12 cellular contexts compared by ENCODE assay signal in genomic region chr19:18150776-18151624, GRCh38. TPM values are rescaled to one million over a fixed set of nuclear protein-coding genes. Genes with fewer than 3 reads are reported as not detected.
A peak's percentile ranks its signal among the peaks of the same experiment; 100 is the strongest.
DNase-seq lines count a peak whose midpoint lies in the region; ATAC-seq and TF ChIP-seq lines count a peak whose summit lies in the region.
"Had no signal": no experiment of that assay in that cellular context is flagged by ENCODE, and none has a peak within 500 bp of the region (broad histone marks: within the 10 kb centered on the region; RNA-seq: fewer than 3 reads in every experiment).

No MANE protein-coding gene starts in this region.

- peaks cover 18% of the 10 kb centered on the region for H3K36me3 ChIP-seq in DOHH2 (ENCODE audit: control insufficient read depth, low read length)
- H3K36me3 ChIP-seq in OCI-LY3 (replicated peaks; ENCODE audit: low read depth, low read length): peaks cover 30% of the 10 kb centered on the region

- H3K4me3 Mint-ChIP-seq in nephron: peak overlapping the region; percentile 83 to 87 (median 86)

- H3K9ac ChIP-seq in OCI-LY3 (ENCODE audit: low read length): peak overlapping the region; percentile 55; the same call in 1 of the 2 replicates
- H3K9ac ChIP-seq: parathyroid adenoma had no signal

- peak overlapping the region in 2 of 3 experiments; percentile 96 to 98 for H3K27ac Mint-ChIP-seq in nephron

- peak overlapping the region; percentile 96 for H3K4me2 ChIP-seq in DOHH2 (ENCODE audit: low read length)
- H3K4me2 ChIP-seq in OCI-LY3 (ENCODE audit: low read length): peak overlapping the region; percentile 74

- H3K4me1 Mint-ChIP-seq in nephron: peaks cover 15% of the 10 kb centered on the region

- H3K36me3 Mint-ChIP-seq in nephron (ENCODE audit: low read depth): peaks cover 13% of the 10 kb centered on the region

- H3K27me3 Mint-ChIP-seq in nephron (ENCODE audit: low read depth): no peaks in the 10 kb centered on the region
- H3K27me3 Mint-ChIP-seq: IgD-negative memory B cell had no signal

- no peaks in the 10 kb centered on the region for H3K9me3 Mint-ChIP-seq in nephron
- H3K9me3 Mint-ChIP-seq: IgD-negative memory B cell had no signal

- H3F3A ChIP-seq in DOHH2 (ENCODE audit: control insufficient read depth, insufficient read depth): no peaks in the 10 kb centered on the region

- no peaks in the 10 kb centered on the region for H3K27me3 ChIP-seq in DOHH2 (ENCODE audit: control insufficient read depth, low read length)
- no peaks in the 10 kb centered on the region for H3K27me3 ChIP-seq in OCI-LY3 (ENCODE audit: low read depth, low read length)

- no peaks in the 10 kb centered on the region for H3K9me2 ChIP-seq in DOHH2 (replicated peaks; ENCODE audit: control insufficient read depth, low read length)

- TF ChIP-seq CTCF in DOHH2 (IDR thresholded peaks at IDR 0.05; ENCODE audit: low read depth, low read length, poor library complexity, severe bottlenecking): no peak
- no peak for TF ChIP-seq CTCF in OCI-LY3 (IDR thresholded peaks at IDR 0.05; ENCODE audit: low read depth, low read length)
- no peak for TF ChIP-seq CTCF in nephron (IDR thresholded peaks at IDR 0.05; ENCODE audit: unreplicated experiment in 3 of 3)

- H4K20me1 ChIP-seq in DOHH2 (ENCODE audit: control insufficient read depth, insufficient read depth, low read depth, low read length) (no peaks in the 10 kb centered on the region), OCI-LY3 (ENCODE audit: insufficient read depth, low read length) (peaks cover 8% of the 10 kb centered on the region; the same call in 1 of the 2 replicates)

- peaks cover 24% of the 10 kb centered on the region for H3K79me2 ChIP-seq in DOHH2 (ENCODE audit: control insufficient read depth, low read length)
- H3K79me2 ChIP-seq in OCI-LY3 (ENCODE audit: low read length): peaks cover 13% of the 10 kb centered on the region; the same call in 1 of the 2 replicates

- ATAC-seq in HG03354 (IDR thresholded peaks at IDR 0.05; ENCODE audit: poor library complexity, severe bottlenecking, unreplicated experiment) (no peak), GM21825 (IDR thresholded peaks at IDR 0.05; ENCODE audit: unreplicated experiment) (no peak), GM19035 (IDR thresholded peaks at IDR 0.05; ENCODE audit: unreplicated experiment) (no peak)

- no peak overlapping the region for H3K27ac ChIP-seq in DOHH2 (ENCODE audit: low read depth, low read length)
- H3K27ac ChIP-seq in OCI-LY3 (ENCODE audit: low read length): no peak overlapping the region

- peak; percentile 70 for DNase-seq in cerebellum (ENCODE audit: low spot score)
- no peak for DNase-seq in GM19238 (ENCODE audit: insufficient read length, low spot score)
- DNase-seq: activated CD4-positive, CD25-positive, alpha-beta regulatory T cell treated with anti-CD3 and anti-CD28 coated beads, Interleukin-2, amount 50 U/mL, for 72 hours; GDM1 had no signal

- H3K9me3 ChIP-seq in DOHH2 (ENCODE audit: control insufficient read depth, insufficient read depth, low read length): no peaks in the 10 kb centered on the region
- H3K9me3 ChIP-seq in OCI-LY3 (ENCODE audit: insufficient read depth, low read length): no peaks in the 10 kb centered on the region

- H3K4me1 ChIP-seq in DOHH2 (ENCODE audit: control insufficient read depth, low read length) (peaks cover 23% of the 10 kb centered on the region), OCI-LY3 (ENCODE audit: low read length) (peaks cover 15% of the 10 kb centered on the region)

- H2AFZ ChIP-seq in OCI-LY3 (ENCODE audit: low read depth, low read length): no peak overlapping the region

- peak overlapping the region; percentile 91 for H3K4me3 ChIP-seq in DOHH2 (ENCODE audit: low read length)
- H3K4me3 ChIP-seq in OCI-LY3 (ENCODE audit: low read length): peak overlapping the region; percentile 79; the same call in 1 of the 2 replicates

RNA-seq across cellular contexts. Expression of gene PIK3R2, which starts 2.0 kb away (rescaled TPM):
- total RNA-seq in cerebellum: 21.2 TPM

RNA-seq across cellular contexts. Expression of gene IFI30, which starts 22.6 kb away (rescaled TPM):
- 0.54 TPM for total RNA-seq in cerebellum

RNA-seq across cellular contexts. Expression of gene MPV17L2, which starts 42.0 kb away (rescaled TPM):
- total RNA-seq in cerebellum: 2.5 TPM

RNA-seq across cellular contexts. Expression of gene RAB3A, which starts 52.8 kb away (rescaled TPM):
- total RNA-seq in cerebellum: 35.7 TPM

RNA-seq across cellular contexts. Expression of gene MAST3, which starts 53.4 kb away (rescaled TPM):
- total RNA-seq in cerebellum: 3.5 TPM
